In genomic region chr22:21791635-21792625, GRCh38 we compare ENCODE assay signal across 1 cellular context.
TF ChIP-seq lines count a peak whose summit lies in the region.

No MANE protein-coding gene starts in this region.

TF ChIP-seq in K562, 482 proteins besides CTCF, POLR2A, EP300 and RAD21 (continued from another document and continues in another):
- TF ChIP-seq ZNF518B (CRISPR knock-in tag; IDR thresholded peaks at IDR 0.05), result no peak
- TF ChIP-seq ZFX (CRISPR knock-in tag; IDR thresholded peaks at IDR 0.05), result no peak
- TF ChIP-seq MAFF (IDR thresholded peaks at IDR 0.05; ENCODE audit: low read length), result peak; percentile 67; the same call in 1 of the 2 replicates
- TF ChIP-seq USF2 (CRISPR knock-in tag; IDR thresholded peaks at IDR 0.05), result no peak
- 0 out of 2 replicates have a peak, but pooled peaks have one; percentile 13 for TF ChIP-seq RBM34 (IDR thresholded peaks at IDR 0.05; ENCODE audit: borderline replicate concordance, insufficient read depth, low read length)
- peak; percentile 89 for TF ChIP-seq AFF4 (CRISPR knock-in tag; IDR thresholded peaks at IDR 0.05)
- TF ChIP-seq NR3C1 (CRISPR knock-in tag; IDR thresholded peaks at IDR 0.05), result no peak
- peak; percentile 99 for TF ChIP-seq TCF3 (CRISPR knock-in tag; IDR thresholded peaks at IDR 0.05)
- no peak for TF ChIP-seq SREBF1 (IDR thresholded peaks at IDR 0.05; ENCODE audit: borderline replicate concordance, low read depth, low read length)
- peak; percentile 100 for TF ChIP-seq ARID3A (IDR thresholded peaks at IDR 0.05; ENCODE audit: borderline replicate concordance, low read depth, low read length)
- no peak for TF ChIP-seq KDM1A (IDR thresholded peaks at IDR 0.05)
- 0 out of 2 replicates have a peak, but pooled peaks have one; percentile 54 for TF ChIP-seq ZNF668 (CRISPR knock-in tag; IDR thresholded peaks at IDR 0.05)
- TF ChIP-seq ZBTB12 (CRISPR knock-in tag; IDR thresholded peaks at IDR 0.05), result no peak
- TF ChIP-seq NCOA1 (IDR thresholded peaks at IDR 0.05; ENCODE audit: low read depth), result no peak
- TF ChIP-seq HDAC8 (tag; IDR thresholded peaks at IDR 0.05), result no peak
- peak; percentile 100 for TF ChIP-seq JUN (IDR thresholded peaks at IDR 0.05; ENCODE audit: borderline replicate concordance, low read depth, low read length)
- TF ChIP-seq JUN (CRISPR knock-in tag; IDR thresholded peaks at IDR 0.05; ENCODE audit: borderline replicate concordance), result 0 out of 2 replicates have a peak, but pooled peaks have one; percentile 38
- 0 out of 2 replicates have a peak, but pooled peaks have one; percentile 58 for TF ChIP-seq CUX1 (CRISPR knock-in tag; IDR thresholded peaks at IDR 0.05)
- peak; percentile 51; the same call in 1 of the 2 replicates for TF ChIP-seq E2F1 (CRISPR knock-in tag; IDR thresholded peaks at IDR 0.05)
- peak; percentile 91 for TF ChIP-seq ZBTB33 (CRISPR knock-in tag; IDR thresholded peaks at IDR 0.05)
- TF ChIP-seq PURB (CRISPR knock-in tag; IDR thresholded peaks at IDR 0.05; ENCODE audit: low read depth), result no peak
- TF ChIP-seq HMG20A (CRISPR knock-in tag; conservative IDR thresholded peaks at IDR 0.05), result no peak
- TF ChIP-seq ZNF41 (CRISPR knock-in tag; conservative IDR thresholded peaks at IDR 0.05), result no peak
- peak; percentile 92 for TF ChIP-seq LCOR (CRISPR knock-in tag; IDR thresholded peaks at IDR 0.05)
- TF ChIP-seq ZKSCAN8 (CRISPR knock-in tag; IDR thresholded peaks at IDR 0.05), result peak; percentile 77; the same call in 1 of the 2 replicates
- peak; percentile 85 for TF ChIP-seq SP1 (CRISPR knock-in tag; IDR thresholded peaks at IDR 0.05)
- peak; percentile 80 for TF ChIP-seq NR2C2 (CRISPR knock-in tag; IDR thresholded peaks at IDR 0.05)
- TF ChIP-seq NR2C2 (tag; IDR thresholded peaks at IDR 0.05), result no peak
- no peak for TF ChIP-seq TCF7L2 (IDR thresholded peaks at IDR 0.05; ENCODE audit: low read depth, low read length)
- TF ChIP-seq ZNF184 (CRISPR knock-in tag; IDR thresholded peaks at IDR 0.05), result no peak
- TF ChIP-seq RHOXF2B (CRISPR knock-in tag; conservative IDR thresholded peaks at IDR 0.05), result peak; percentile 87; the same call in 1 of the 2 replicates
- TF ChIP-seq MYC (IDR thresholded peaks at IDR 0.05; ENCODE audit: low read depth, low read length), result peak; percentile 83
- TF ChIP-seq MYC (CRISPR knock-in tag; IDR thresholded peaks at IDR 0.05; ENCODE audit: borderline replicate concordance, low read depth), result peak; percentile 74; the same call in 1 of the 2 replicates
- no peak for TF ChIP-seq CREM (IDR thresholded peaks at IDR 0.05; ENCODE audit: low read depth)
- no peak for TF ChIP-seq PHB2 (IDR thresholded peaks at IDR 0.05; ENCODE audit: low read depth)
- TF ChIP-seq LARP7 (IDR thresholded peaks at IDR 0.05), result no peak
- TF ChIP-seq BACH1 (tag; IDR thresholded peaks at IDR 0.05), result peak; percentile 76; the same call in 1 of the 2 replicates
- TF ChIP-seq ATF3 (IDR thresholded peaks at IDR 0.05), result no peak
- peak; percentile 99 for TF ChIP-seq ATF3 (CRISPR knock-in tag; conservative IDR thresholded peaks at IDR 0.05)
- no peak for TF ChIP-seq CREBBP (IDR thresholded peaks at IDR 0.05; ENCODE audit: low read depth, low read length)
